In the genomic region with DNA sequence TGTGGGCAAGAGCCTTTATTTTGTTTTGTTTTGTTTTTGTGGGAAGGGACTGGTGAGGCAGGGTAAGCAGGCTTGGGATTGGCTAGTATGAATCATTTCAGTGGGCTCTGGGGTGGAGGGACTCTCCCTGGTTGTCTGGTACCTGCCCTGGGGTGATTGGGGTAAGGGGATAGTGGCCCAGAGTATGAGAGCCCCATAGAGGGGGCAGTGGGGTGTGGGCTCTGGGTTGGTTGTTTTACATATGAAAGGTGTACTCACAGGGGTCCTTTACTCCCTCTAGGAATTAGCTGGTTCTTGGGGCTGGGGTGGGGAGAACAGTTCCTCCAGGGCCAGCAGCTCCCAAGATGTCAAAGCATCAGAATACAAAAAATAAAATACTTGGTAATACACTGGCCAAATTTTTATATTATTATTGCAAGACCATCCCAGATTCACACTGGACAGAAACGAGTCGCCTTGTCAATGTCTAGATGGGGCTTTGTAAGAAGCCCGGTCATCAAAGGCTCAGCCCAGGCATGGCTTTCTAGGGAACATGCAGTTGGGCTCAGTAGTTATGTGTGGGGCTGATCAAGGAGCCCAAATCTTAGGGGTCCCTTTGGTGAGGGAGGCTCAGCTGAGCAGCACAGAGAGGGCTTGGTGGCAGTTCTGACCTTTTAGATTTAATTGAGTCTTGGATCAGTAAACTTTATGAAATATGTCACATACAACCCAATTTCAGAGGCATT, we compare ENCODE assay signal across 15 cellular contexts.
DNase-seq lines count a peak whose midpoint lies in the region; ATAC-seq and TF ChIP-seq lines count a peak whose summit lies in the region.
"Had no signal": no experiment of that assay in that cellular context is flagged by ENCODE, and none has a peak within 500 bp of the region (broad histone marks: within the 10 kb centered on the region; RNA-seq: fewer than 3 reads in every experiment).

No MANE protein-coding gene starts in this region.

- H3K27ac Mint-ChIP-seq in nephron: peak overlapping the region in 2 of 3 experiments; percentile 60 to 89
- H3K27ac Mint-ChIP-seq: CD14-positive monocyte had no signal

- intact Hi-C loops in head of caudate nucleus (cut with DNase I) (no loop called here), mammary epithelial cell (cut with micrococcal nuclease) (loop anchor here (10.0 kb wide), 1 partner anchor 549 kb away; no protein-coding TSS in a partner anchor)

- no peaks in the 10 kb centered on the region for H3K4me1 Mint-ChIP-seq in nephron
- H3K4me1 Mint-ChIP-seq: CD14-positive monocyte; CD4-positive, alpha-beta memory T cell had no signal

- TF ChIP-seq EP300 in gastroesophageal sphincter (IDR thresholded peaks at IDR 0.05): no peak

- 97% methylated on average over 3 of the region's 3 CpGs; no CpG with 5 or more reads in 1 of the 2 donors for WGBS in gastroesophageal sphincter (ENCODE audit: low coverage in 1 of 2), 2 donors
- WGBS in mammary epithelial cell (ENCODE audit: low coverage, missing lambda C conversion rate): 90% methylated on average over 3 of the region's 3 CpGs

- H2AFZ ChIP-seq in mammary epithelial cell (ENCODE audit: low read depth, low read length): no peak overlapping the region
- H2AFZ ChIP-seq: GM23248 had no signal

- H3K27ac ChIP-seq in gastroesophageal sphincter: no peak overlapping the region
- H3K27ac ChIP-seq in mammary epithelial cell (ENCODE audit: insufficient read depth, low read depth, low read length): no peak overlapping the region
- H3K27ac ChIP-seq: BLaER1, GM23248 had no signal

- H3K4me1 ChIP-seq in gastroesophageal sphincter (no peaks in the 10 kb centered on the region), mammary epithelial cell (ENCODE audit: insufficient read depth, low read length) (no peaks in the 10 kb centered on the region)

- H3K4me3 Mint-ChIP-seq in nephron: no peak overlapping the region
- H3K4me3 Mint-ChIP-seq: CD14-positive monocyte; CD4-positive, alpha-beta memory T cell had no signal

- H3K4me2 ChIP-seq in mammary epithelial cell (ENCODE audit: insufficient read depth, low read depth, low read length): no peak overlapping the region
- H3K4me2 ChIP-seq: BLaER1 had no signal

- CTCF ChIA-PET in mammary epithelial cell (lab: Charles Lee; ENCODE audit: low non-redundant PET): no interaction called here

- H3K36me3 ChIP-seq in H7 (replicated peaks; ENCODE audit: control insufficient read depth, insufficient read depth, low read length) (no peaks in the 10 kb centered on the region), gastroesophageal sphincter (no peaks in the 10 kb centered on the region), mammary epithelial cell (ENCODE audit: insufficient read depth, low read length) (no peaks in the 10 kb centered on the region)
- H3K36me3 ChIP-seq: BLaER1 had no signal

- TF ChIP-seq POLR2A in gastroesophageal sphincter (IDR thresholded peaks at IDR 0.05): no peak

- no TSS peak for BruUV-seq in mammary epithelial cell (replicated peaks; lab: Mats Ljungman, UMichigan)

- peak; percentile 16 for ATAC-seq in gastroesophageal sphincter
- ATAC-seq: HCT116 had no signal

- peak; percentile 4 for DNase-seq in EH (ENCODE audit: low read depth)
- peak; percentile 33 for DNase-seq in H7
- no peak for DNase-seq in head of caudate nucleus
- DNase-seq in NCI-H2171 (lab: John Stamatoyannopoulos, UW): no peak
- no peak for DNase-seq in mammary epithelial cell
- DNase-seq: 8988T; CD4-positive, alpha-beta memory T cell; DMS153; DMS79; GM23248 had no signal

- no peaks in the 10 kb centered on the region for H4K20me1 ChIP-seq in mammary epithelial cell (ENCODE audit: insufficient read depth, low read length)
- H4K20me1 ChIP-seq: BLaER1 had no signal

- dilution Hi-C loops in mammary epithelial cell (cut with HindIII; ENCODE audit: low sequenced_read_pairs): no loop called here

- H3K27me3 ChIP-seq in H7 (ENCODE audit: control insufficient read depth, insufficient read depth, low read length) (no peaks in the 10 kb centered on the region), gastroesophageal sphincter (no peaks in the 10 kb centered on the region), mammary epithelial cell (ENCODE audit: insufficient read depth, low read length) (no peaks in the 10 kb centered on the region)
- H3K27me3 ChIP-seq: BLaER1 had no signal

- H3K9me3 ChIP-seq in gastroesophageal sphincter: no peaks in the 10 kb centered on the region
- no peaks in the 10 kb centered on the region for H3K9me3 ChIP-seq in mammary epithelial cell (replicated peaks; ENCODE audit: insufficient read depth, low read length)

- TF ChIP-seq CTCF in gastroesophageal sphincter (IDR thresholded peaks at IDR 0.05) (no peak), nephron (IDR thresholded peaks at IDR 0.05; ENCODE audit: unreplicated experiment in 3 of 3) (no peak), mammary epithelial cell (conservative IDR thresholded peaks at IDR 0.05 in 1 of 2, IDR thresholded peaks at IDR 0.05 in 1 of 2; ENCODE audit: extremely low read depth in 1 of 2, insufficient read depth in 1 of 2, low read depth in 1 of 2, low read length in 2 of 2) (no peak)

- peaks cover 2% of the 10 kb centered on the region for H3K9me3 Mint-ChIP-seq in nephron

- no peaks in the 10 kb centered on the region for H3K36me3 Mint-ChIP-seq in nephron (ENCODE audit: low read depth)
- H3K36me3 Mint-ChIP-seq: CD14-positive monocyte; CD4-positive, alpha-beta memory T cell had no signal

- no peaks in the 10 kb centered on the region for H3K79me2 ChIP-seq in mammary epithelial cell (ENCODE audit: insufficient read depth, low read length)

- in situ Hi-C loops in mammary epithelial cell (cut with MboI; ENCODE audit: low sequenced_read_pairs in 2 of 2): loop anchor here (10.0 kb wide), 2 partner anchors 269 to 279 kb away; a partner anchor contains a TSS

- H3K4me3 ChIP-seq in H7 (ENCODE audit: insufficient read depth, low read depth, low read length): no peak overlapping the region
- no peak overlapping the region for H3K4me3 ChIP-seq in gastroesophageal sphincter
- no peak overlapping the region for H3K4me3 ChIP-seq in mammary epithelial cell (replicated peaks in 1 of 3; ENCODE audit: insufficient read depth in 1 of 3, low read depth in 2 of 3, low read length in 3 of 3)
- H3K4me3 ChIP-seq: BLaER1, GM23248 had no signal

- H3K27me3 Mint-ChIP-seq in nephron (ENCODE audit: low read depth): peaks cover 4% of the 10 kb centered on the region

- H3K9ac ChIP-seq in mammary epithelial cell (ENCODE audit: insufficient read depth, low read length): no peak overlapping the region
- H3K9ac ChIP-seq: BLaER1, GM23248 had no signal

Comparison
In these comparisons a context has a peak if more than half of its experiments do, and no peak if none do; other contexts are left out.
1. DNase-seq: peak in EH (single experiment) and H7 (single experiment); none in head of caudate nucleus (0 of 42), NCI-H2171 (single experiment) and mammary epithelial cell (single experiment).